In the genomic region with DNA sequence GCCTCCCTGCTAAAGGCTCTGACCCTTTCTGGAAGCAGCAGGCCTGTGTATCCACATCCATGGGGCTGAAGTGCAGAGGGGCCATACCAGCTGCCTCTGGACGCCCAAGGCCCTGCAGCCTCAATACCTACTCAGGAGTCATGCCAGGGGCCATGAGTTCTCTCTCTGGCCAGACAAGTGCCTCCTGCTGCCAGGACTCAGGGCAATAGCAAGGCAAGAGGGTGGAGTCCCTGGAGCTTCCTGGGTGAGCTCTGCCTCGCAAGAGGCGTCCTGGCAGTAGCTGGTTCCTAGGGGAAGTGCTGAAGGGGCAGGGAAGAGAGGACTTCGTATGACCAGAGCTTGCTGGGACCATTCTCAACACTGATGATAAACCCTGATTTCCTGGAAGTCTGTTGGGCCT, we compare ENCODE assay signal across 18 cellular contexts. TPM values are rescaled to one million over a fixed set of nuclear protein-coding genes. Genes with fewer than 3 reads are reported as not detected.
DNase-seq lines count a peak whose midpoint lies in the region; ATAC-seq and TF ChIP-seq lines count a peak whose summit lies in the region.
"Had no signal": no experiment of that assay in that cellular context is flagged by ENCODE, and none has a peak within 500 bp of the region (broad histone marks: within the 10 kb centered on the region; RNA-seq: fewer than 3 reads in every experiment).

No MANE protein-coding gene starts in this region.

- H3K27me3 ChIP-seq in right atrium auricular region (no peaks in the 10 kb centered on the region), psoas muscle (ENCODE audit: insufficient read depth in 3 of 3, low read length in 2 of 3) (no peaks in the 10 kb centered on the region), upper lobe of right lung (no peaks in the 10 kb centered on the region)

- ATAC-seq in psoas muscle (no peak), upper lobe of right lung (no peak)
- ATAC-seq: naive thymus-derived CD8-positive, alpha-beta T cell; PC-3 had no signal

- peaks cover 77% of the 10 kb centered on the region for H3K4me1 Mint-ChIP-seq in brain

- no peak overlapping the region for H3K4me3 Mint-ChIP-seq in brain
- H3K4me3 Mint-ChIP-seq: naive thymus-derived CD8-positive, alpha-beta T cell had no signal

- intact Hi-C loops in psoas muscle (cut with DNase I): no loop called here
- intact Hi-C loops in upper lobe of right lung (cut with DNase I): no loop called here

- H3K36me3 ChIP-seq in right atrium auricular region (no peaks in the 10 kb centered on the region), psoas muscle (ENCODE audit: insufficient read depth in 1 of 2, low read depth in 1 of 2) (no peaks in the 10 kb centered on the region), upper lobe of right lung (no peaks in the 10 kb centered on the region)

- H3K4me3 ChIP-seq in right atrium auricular region: no peak overlapping the region
- no peak overlapping the region for H3K4me3 ChIP-seq in psoas muscle
- H3K4me3 ChIP-seq in upper lobe of right lung: no peak overlapping the region

- WGBS in psoas muscle, 3 donors: 59 to 77% (median 64%) methylated on average over 4 of the region's 4 CpGs

- no peaks in the 10 kb centered on the region for H3K9me3 Mint-ChIP-seq in brain

- H3K4me1 ChIP-seq in right atrium auricular region: peaks cover 0 to 77% of the 10 kb centered on the region in 2 donors
- H3K4me1 ChIP-seq in psoas muscle: peaks cover 39% of the 10 kb centered on the region
- H3K4me1 ChIP-seq in upper lobe of right lung: peaks cover 51% of the 10 kb centered on the region

- H3K27ac Mint-ChIP-seq in brain: peak overlapping the region in 4 of 5 experiments; percentile 36 to 97 (median 93)

- H3K27ac ChIP-seq in right atrium auricular region (peak overlapping the region; percentile 83 to 87), psoas muscle (peak overlapping the region; percentile 58), upper lobe of right lung (peak overlapping the region; percentile 78)
- H3K27ac ChIP-seq: C4-2B had no signal

- H3K36me3 Mint-ChIP-seq in brain: no peaks in the 10 kb centered on the region
- H3K36me3 Mint-ChIP-seq: naive thymus-derived CD8-positive, alpha-beta T cell had no signal

- TF ChIP-seq CTCF in brain (conservative IDR thresholded peaks at IDR 0.05): no peak
- TF ChIP-seq CTCF in right atrium auricular region (IDR thresholded peaks at IDR 0.05): no peak
- TF ChIP-seq CTCF in psoas muscle (IDR thresholded peaks at IDR 0.05): no peak
- no peak for TF ChIP-seq CTCF in upper lobe of right lung (IDR thresholded peaks at IDR 0.05)

- DNase-seq in right atrium auricular region (ENCODE audit: low spot score) (no peak), psoas muscle (no peak), upper lobe of right lung (no peak), C1 segment of cervical spinal cord (lab: John Stamatoyannopoulos, UW) (no peak), dedifferentiated amniotic fluid mesenchymal stem cell (ENCODE audit: extremely low spot score) (no peak), MV-4-11 (lab: John Stamatoyannopoulos, UW) (no peak)
- DNase-seq: activated CD4-positive, CD25-positive, alpha-beta regulatory T cell; activated CD8-positive, alpha-beta memory T cell treated with anti-CD3 and anti-CD28 coated beads, Interleukin-2, amount 50 U/mL, for 48 hours; activated naive CD4-positive, alpha-beta T cell treated with anti-CD3 and anti-CD28 coated beads, Interleukin-2, amount 50 U/mL, for 16 hours; cerebellar nuclear complex; DMS79 treated with DMSO at 0.1 percent for 48 hours; naive thymus-derived CD8-positive, alpha-beta T cell; NCI-H1092 treated with DMSO at 0.1 percent for 48 hours; NCI-H510A treated with DMSO at 0.1 percent for 48 hours; PC-3 had no signal

- H3K27me3 Mint-ChIP-seq in brain: peaks cover 3% of the 10 kb centered on the region
- H3K27me3 Mint-ChIP-seq: naive thymus-derived CD8-positive, alpha-beta T cell had no signal

- H3K9me3 ChIP-seq in right atrium auricular region (no peaks in the 10 kb centered on the region), psoas muscle (no peaks in the 10 kb centered on the region), upper lobe of right lung (no peaks in the 10 kb centered on the region)

RNA-seq across cellular contexts. Expression of a gene that starts 10.9 kb away (rescaled TPM):
- polyA plus RNA-seq in brain (ENCODE audit: insufficient read depth, low read depth, low replicate concordance) (0.80 TPM), psoas muscle (under 1 TPM in 2 of 3 donors, not detected in 1; 0.25 to 0.82 TPM)
- total RNA-seq in right atrium auricular region (1 to 10 TPM in 1 of 2 donors, under 1 TPM in 1; 0.55 to 2.1 TPM), psoas muscle (under 1 TPM in 2 of 4 donors, not detected in 2; 0.13 to 0.15 TPM), upper lobe of right lung (0.32 TPM)
- total RNA-seq: H7; naive thymus-derived CD8-positive, alpha-beta T cell; PC-3 had no signal
- polyA plus RNA-seq: naive thymus-derived CD8-positive, alpha-beta T cell had no signal

RNA-seq across cellular contexts. Expression of a gene that starts 22.5 kb away (rescaled TPM):
- polyA plus RNA-seq in brain (ENCODE audit: insufficient read depth, low read depth, low replicate concordance): 10.3 TPM
- 10 to 100 TPM; 19.8 to 26.8 TPM for total RNA-seq in right atrium auricular region
- 10 to 100 TPM in 2 of 4 donors, 1 to 10 TPM in 2; 5.1 to 28.8 (median 11.7) TPM for total RNA-seq in psoas muscle
- 10 to 100 TPM; 11.7 to 29.9 (median 15.0) TPM for polyA plus RNA-seq in psoas muscle
- total RNA-seq in upper lobe of right lung: 69.6 TPM

RNA-seq across cellular contexts. Expression of a gene that starts 30.4 kb away (rescaled TPM):
- 6.2 TPM for polyA plus RNA-seq in brain (ENCODE audit: insufficient read depth, low read depth, low replicate concordance)
- total RNA-seq in right atrium auricular region: 10 to 100 TPM; 12.2 to 14.3 TPM
- total RNA-seq in psoas muscle: 10 to 100 TPM; 24.1 to 28.5 (median 27.4) TPM
- polyA plus RNA-seq in psoas muscle: 10 to 100 TPM; 18.8 to 43.2 (median 20.9) TPM
- total RNA-seq in upper lobe of right lung: 19.9 TPM

RNA-seq across cellular contexts. Expression of a gene that starts 36.8 kb away (rescaled TPM):
- polyA plus RNA-seq in brain (ENCODE audit: insufficient read depth, low read depth, low replicate concordance) (77.4 TPM), psoas muscle (10 to 100 TPM; 12.7 to 23.5 (median 19.6) TPM)
- total RNA-seq in right atrium auricular region (10 to 100 TPM; 48.9 to 52.0 TPM), psoas muscle (10 to 100 TPM; 21.8 to 28.7 (median 27.3) TPM), upper lobe of right lung (40.9 TPM)
